Comparison of ENCODE assay signal across 17 cellular contexts in the genomic region with DNA sequence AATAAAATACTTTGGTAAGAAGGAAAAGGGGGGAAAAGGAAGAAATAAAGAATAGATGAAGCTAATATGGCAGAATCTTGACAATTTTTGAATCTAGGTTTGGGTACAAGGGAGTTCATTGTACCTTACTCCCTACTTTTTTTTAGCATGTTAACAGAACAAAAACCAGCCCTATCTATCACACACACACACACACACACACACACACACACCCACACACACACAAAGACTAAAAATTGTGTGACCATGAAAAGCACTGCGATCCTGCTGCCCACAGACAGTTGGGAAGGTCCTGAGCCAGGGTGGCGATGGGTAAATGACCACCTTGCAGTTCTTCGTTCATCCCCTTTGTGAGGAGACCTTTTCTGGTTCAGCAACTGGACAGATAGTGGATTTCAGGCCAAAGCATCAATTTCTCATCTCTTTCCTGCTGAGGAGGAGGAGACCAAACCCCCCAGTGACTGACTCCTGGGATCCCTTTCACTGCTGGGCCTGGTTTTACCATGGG.
DNase-seq lines count a peak whose midpoint lies in the region; ATAC-seq, FAIRE-seq and TF ChIP-seq lines count a peak whose summit lies in the region.
"Had no signal": no experiment of that assay in that cellular context is flagged by ENCODE, and none has a peak within 500 bp of the region (broad histone marks: within the 10 kb centered on the region; RNA-seq: fewer than 3 reads in every experiment).

No MANE protein-coding gene starts in this region.

- POLR2A ChIA-PET in HEK293 (lab: Yijun Ruan, JAX), result no interaction called here

- H3K4me2 ChIP-seq in keratinocyte (ENCODE audit: control insufficient read depth, extremely low read depth, insufficient read depth, low read depth, low read length) (no peak overlapping the region), smooth muscle cell (no peak overlapping the region)

- no peak for FAIRE-seq in keratinocyte (lab: Jason Lieb, UNC)

- H3K27ac ChIP-seq in HEK293 (ENCODE audit: extremely low read depth, low read depth, low read length), result no peak overlapping the region
- peak overlapping the region; percentile 62 for H3K27ac ChIP-seq in keratinocyte (ENCODE audit: control insufficient read depth, insufficient read depth, low read length)
- peak overlapping the region; percentile 81 for H3K27ac ChIP-seq in smooth muscle cell (ENCODE audit: low read depth)
- H3K27ac ChIP-seq: C4-2B, colonic mucosa, neutrophil had no signal

- H2AFZ ChIP-seq in keratinocyte (ENCODE audit: control insufficient read depth, low read length), result no peak overlapping the region
- no peak overlapping the region for H2AFZ ChIP-seq in smooth muscle cell (ENCODE audit: low read depth)

- H3K9ac ChIP-seq in adipocyte (ENCODE audit: low read length) (peak overlapping the region; percentile 70), keratinocyte (ENCODE audit: control insufficient read depth, extremely low read depth, insufficient read depth, low read length) (no peak overlapping the region), smooth muscle cell (ENCODE audit: low read depth) (no peak overlapping the region)

- DNase-seq in adipocyte (ENCODE audit: low read depth) (no peak), keratinocyte (ENCODE audit: low read depth, low spot score) (no peak), smooth muscle cell (lab: John Stamatoyannopoulos, UW; ENCODE audit: unreplicated experiment) (no peak), cortex of kidney (lab: John Stamatoyannopoulos, UW) (no peak), NCI-H128 (lab: John Stamatoyannopoulos, UW; ENCODE audit: unreplicated experiment) (no peak), Kasumi-1 (lab: John Stamatoyannopoulos, UW) (no peak)
- DNase-seq: activated CD4-positive, alpha-beta T cell treated with anti-CD3 and anti-CD28 coated beads, Interleukin-2, amount 50 U/mL, for 1 hour; activated T-cell treated with anti-CD3 and anti-CD28 coated beads, Interleukin-2, amount 50 U/mL, for 4 hours; amygdala; colonic mucosa; DMS79; NCI-H1694 treated with DMSO at 0.1 percent for 48 hours; NCI-H69 had no signal

- H3K79me2 ChIP-seq in keratinocyte (ENCODE audit: control insufficient read depth, insufficient read depth, low read length) (no peaks in the 10 kb centered on the region), smooth muscle cell (ENCODE audit: low read depth) (no peaks in the 10 kb centered on the region)

- dilution Hi-C loops in keratinocyte (cut with MboI; ENCODE audit: extremely low pct_ligation_motif_present, low sequenced_read_pairs), result no loop called here

- no peak for TF ChIP-seq CTCF in HEK293 (tag by site-specific recombination; IDR thresholded peaks at IDR 0.05)
- TF ChIP-seq CTCF in keratinocyte (optimal IDR thresholded peaks at IDR 0.05 in 1 of 3, IDR thresholded peaks at IDR 0.05 in 1 of 3, conservative IDR thresholded peaks at IDR 0.05 in 1 of 3; ENCODE audit: extremely low read depth in 1 of 3, insufficient read depth in 2 of 3, low read length in 3 of 3), result no peak
- no peak for TF ChIP-seq CTCF in smooth muscle cell (IDR thresholded peaks at IDR 0.05; ENCODE audit: borderline replicate concordance, insufficient read depth, poor library complexity, severe bottlenecking)

- peaks cover 9% of the 10 kb centered on the region for H3F3A ChIP-seq in smooth muscle cell (ENCODE audit: low read depth)

- WGBS in smooth muscle cell (ENCODE audit: low lambda C conversion rate), result 100% methylated on average over 3 of the region's 3 CpGs

- no peaks in the 10 kb centered on the region for H3K27me3 ChIP-seq in adipocyte (replicated peaks; ENCODE audit: control insufficient read depth, insufficient read depth, low read length)
- no peaks in the 10 kb centered on the region for H3K27me3 ChIP-seq in keratinocyte (ENCODE audit: control insufficient read depth, extremely low read depth, insufficient read depth, low read length)
- H3K27me3 ChIP-seq in smooth muscle cell (ENCODE audit: low read depth), result no peaks in the 10 kb centered on the region
- H3K27me3 ChIP-seq: colonic mucosa, neutrophil had no signal

- no peaks in the 10 kb centered on the region for H4K20me1 ChIP-seq in keratinocyte (ENCODE audit: control insufficient read depth, extremely low read depth, insufficient read depth, low read length)
- no peaks in the 10 kb centered on the region for H4K20me1 ChIP-seq in smooth muscle cell (ENCODE audit: low read depth)

- no peaks in the 10 kb centered on the region for H3K9me1 ChIP-seq in keratinocyte (ENCODE audit: control insufficient read depth, extremely low read depth, insufficient read depth, low read length)

- peaks cover 4% of the 10 kb centered on the region for H3K9me3 ChIP-seq in HEK293 (ENCODE audit: control insufficient read depth, insufficient read depth, low read depth, low read length)
- H3K9me3 ChIP-seq in adipocyte (ENCODE audit: control insufficient read depth, low read length), result no peaks in the 10 kb centered on the region
- H3K9me3 ChIP-seq in keratinocyte (ENCODE audit: control insufficient read depth, low read depth, low read length), result no peaks in the 10 kb centered on the region
- no peaks in the 10 kb centered on the region for H3K9me3 ChIP-seq in smooth muscle cell (replicated peaks; ENCODE audit: low read depth)
- H3K9me3 ChIP-seq: colonic mucosa, neutrophil had no signal

- H3K4me1 ChIP-seq in HEK293 (ENCODE audit: control insufficient read depth, insufficient read depth, low read length), result peaks cover 17% of the 10 kb centered on the region
- peaks cover 34% of the 10 kb centered on the region for H3K4me1 ChIP-seq in adipocyte (ENCODE audit: control insufficient read depth, insufficient read depth, low read length)
- peaks cover 34% of the 10 kb centered on the region for H3K4me1 ChIP-seq in keratinocyte (ENCODE audit: control insufficient read depth, extremely low read depth, insufficient read depth, low read length)
- peaks cover 10% of the 10 kb centered on the region for H3K4me1 ChIP-seq in smooth muscle cell (ENCODE audit: low read depth)
- H3K4me1 ChIP-seq: colonic mucosa had no signal

- CTCF ChIA-PET in HEK293 (lab: Yijun Ruan, JAX), result interaction anchor here (0.7 kb wide), 2 partner anchors 21 to 59 kb away, joined by 3 to 5 read pairs; no protein-coding TSS in a partner anchor

- H3K36me3 ChIP-seq in HEK293 (ENCODE audit: control insufficient read depth in 2 of 2, insufficient read depth in 1 of 2, low read length in 2 of 2) (peaks cover 0 to 3% of the 10 kb centered on the region in 2 experiments; a peak in 2 of 3 replicates), adipocyte (ENCODE audit: control insufficient read depth, insufficient read depth, low read length, severe bottlenecking) (no peaks in the 10 kb centered on the region), keratinocyte (ENCODE audit: control insufficient read depth in 2 of 2, extremely low read depth in 1 of 2, insufficient read depth in 2 of 2, low read length in 2 of 2) (no peaks in the 10 kb centered on the region), smooth muscle cell (ENCODE audit: low read depth) (no peaks in the 10 kb centered on the region)
- H3K36me3 ChIP-seq: colonic mucosa, neutrophil had no signal

- ATAC-seq in HG02852 (IDR thresholded peaks at IDR 0.05; ENCODE audit: unreplicated experiment), result no peak

- H3K4me3 ChIP-seq in HEK293 (ENCODE audit: low read depth, low read length) (no peak overlapping the region), adipocyte (ENCODE audit: low read length) (peak overlapping the region; percentile 48), keratinocyte (ENCODE audit: control insufficient read depth in 2 of 3, extremely low read depth in 1 of 3, insufficient read depth in 2 of 3, low read depth in 1 of 3, low read length in 3 of 3) (no peak overlapping the region), smooth muscle cell (no peak overlapping the region)
- H3K4me3 ChIP-seq: colonic mucosa had no signal

TF ChIP-seq in HEK293, 187 proteins besides CTCF, POLR2A, EP300 and RAD21 (continues in another document):
- TF ChIP-seq, protein P1, sequence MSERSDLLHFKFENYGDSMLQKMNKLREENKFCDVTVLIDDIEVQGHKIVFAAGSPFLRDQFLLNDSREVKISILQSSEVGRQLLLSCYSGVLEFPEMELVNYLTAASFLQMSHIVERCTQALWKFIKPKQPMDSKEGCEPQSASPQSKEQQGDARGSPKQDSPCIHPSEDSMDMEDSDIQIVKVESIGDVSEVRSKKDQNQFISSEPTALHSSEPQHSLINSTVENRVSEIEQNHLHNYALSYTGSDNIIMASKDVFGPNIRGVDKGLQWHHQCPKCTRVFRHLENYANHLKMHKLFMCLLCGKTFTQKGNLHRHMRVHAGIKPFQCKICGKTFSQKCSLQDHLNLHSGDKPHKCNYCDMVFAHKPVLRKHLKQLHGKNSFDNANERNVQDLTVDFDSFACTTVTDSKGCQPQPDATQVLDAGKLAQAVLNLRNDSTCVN (tag by site-specific recombination; optimal IDR thresholded peaks at IDR 0.05), result peak; percentile 19
- TF ChIP-seq SCRT2 (tag by site-specific recombination; IDR thresholded peaks at IDR 0.05), result no peak
- TF ChIP-seq ZFHX2 (tag by site-specific recombination; conservative IDR thresholded peaks at IDR 0.05), result peak; percentile 80
- TF ChIP-seq EGR2 (tag by site-specific recombination; IDR thresholded peaks at IDR 0.05; ENCODE audit: low read depth), result peak; percentile 74
- TF ChIP-seq, protein P2, sequence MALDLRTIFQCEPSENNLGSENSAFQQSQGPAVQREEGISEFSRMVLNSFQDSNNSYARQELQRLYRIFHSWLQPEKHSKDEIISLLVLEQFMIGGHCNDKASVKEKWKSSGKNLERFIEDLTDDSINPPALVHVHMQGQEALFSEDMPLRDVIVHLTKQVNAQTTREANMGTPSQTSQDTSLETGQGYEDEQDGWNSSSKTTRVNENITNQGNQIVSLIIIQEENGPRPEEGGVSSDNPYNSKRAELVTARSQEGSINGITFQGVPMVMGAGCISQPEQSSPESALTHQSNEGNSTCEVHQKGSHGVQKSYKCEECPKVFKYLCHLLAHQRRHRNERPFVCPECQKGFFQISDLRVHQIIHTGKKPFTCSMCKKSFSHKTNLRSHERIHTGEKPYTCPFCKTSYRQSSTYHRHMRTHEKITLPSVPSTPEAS (tag by site-specific recombination; IDR thresholded peaks at IDR 0.05), result peak; percentile 61
